ENCODE assay signal across 1 cellular context in the genomic region with DNA sequence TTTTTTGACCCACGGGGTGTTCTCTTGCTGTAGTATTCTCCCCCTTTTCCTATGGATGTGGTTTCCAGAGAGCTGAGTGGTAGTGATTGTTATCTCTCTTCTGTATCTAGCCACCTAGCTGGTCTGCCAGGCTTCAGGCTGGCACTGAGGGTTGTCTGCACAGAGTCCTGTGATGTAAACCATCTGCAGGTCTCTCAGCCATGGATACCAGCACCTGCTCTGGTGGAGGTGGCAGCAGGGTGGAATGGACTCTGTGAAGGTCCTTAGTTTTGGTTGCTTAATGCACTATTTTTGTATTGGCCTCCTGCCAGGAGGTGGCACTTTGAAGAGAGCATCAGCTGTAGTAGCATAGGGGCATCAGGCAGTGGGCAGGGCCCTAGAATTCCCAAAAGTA.
TF ChIP-seq lines count a peak whose summit lies in the region.

No MANE protein-coding gene starts in this region.

TF ChIP-seq in K562, 482 proteins besides CTCF, POLR2A, EP300 and RAD21:
- TF ChIP-seq NFIC (IDR thresholded peaks at IDR 0.05), result peak; percentile 61
- TF ChIP-seq, protein P1, sequence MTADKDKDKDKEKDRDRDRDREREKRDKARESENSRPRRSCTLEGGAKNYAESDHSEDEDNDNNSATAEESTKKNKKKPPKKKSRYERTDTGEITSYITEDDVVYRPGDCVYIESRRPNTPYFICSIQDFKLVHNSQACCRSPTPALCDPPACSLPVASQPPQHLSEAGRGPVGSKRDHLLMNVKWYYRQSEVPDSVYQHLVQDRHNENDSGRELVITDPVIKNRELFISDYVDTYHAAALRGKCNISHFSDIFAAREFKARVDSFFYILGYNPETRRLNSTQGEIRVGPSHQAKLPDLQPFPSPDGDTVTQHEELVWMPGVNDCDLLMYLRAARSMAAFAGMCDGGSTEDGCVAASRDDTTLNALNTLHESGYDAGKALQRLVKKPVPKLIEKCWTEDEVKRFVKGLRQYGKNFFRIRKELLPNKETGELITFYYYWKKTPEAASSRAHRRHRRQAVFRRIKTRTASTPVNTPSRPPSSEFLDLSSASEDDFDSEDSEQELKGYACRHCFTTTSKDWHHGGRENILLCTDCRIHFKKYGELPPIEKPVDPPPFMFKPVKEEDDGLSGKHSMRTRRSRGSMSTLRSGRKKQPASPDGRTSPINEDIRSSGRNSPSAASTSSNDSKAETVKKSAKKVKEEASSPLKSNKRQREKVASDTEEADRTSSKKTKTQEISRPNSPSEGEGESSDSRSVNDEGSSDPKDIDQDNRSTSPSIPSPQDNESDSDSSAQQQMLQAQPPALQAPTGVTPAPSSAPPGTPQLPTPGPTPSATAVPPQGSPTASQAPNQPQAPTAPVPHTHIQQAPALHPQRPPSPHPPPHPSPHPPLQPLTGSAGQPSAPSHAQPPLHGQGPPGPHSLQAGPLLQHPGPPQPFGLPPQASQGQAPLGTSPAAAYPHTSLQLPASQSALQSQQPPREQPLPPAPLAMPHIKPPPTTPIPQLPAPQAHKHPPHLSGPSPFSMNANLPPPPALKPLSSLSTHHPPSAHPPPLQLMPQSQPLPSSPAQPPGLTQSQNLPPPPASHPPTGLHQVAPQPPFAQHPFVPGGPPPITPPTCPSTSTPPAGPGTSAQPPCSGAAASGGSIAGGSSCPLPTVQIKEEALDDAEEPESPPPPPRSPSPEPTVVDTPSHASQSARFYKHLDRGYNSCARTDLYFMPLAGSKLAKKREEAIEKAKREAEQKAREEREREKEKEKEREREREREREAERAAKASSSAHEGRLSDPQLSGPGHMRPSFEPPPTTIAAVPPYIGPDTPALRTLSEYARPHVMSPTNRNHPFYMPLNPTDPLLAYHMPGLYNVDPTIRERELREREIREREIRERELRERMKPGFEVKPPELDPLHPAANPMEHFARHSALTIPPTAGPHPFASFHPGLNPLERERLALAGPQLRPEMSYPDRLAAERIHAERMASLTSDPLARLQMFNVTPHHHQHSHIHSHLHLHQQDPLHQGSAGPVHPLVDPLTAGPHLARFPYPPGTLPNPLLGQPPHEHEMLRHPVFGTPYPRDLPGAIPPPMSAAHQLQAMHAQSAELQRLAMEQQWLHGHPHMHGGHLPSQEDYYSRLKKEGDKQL (CRISPR knock-in tag; IDR thresholded peaks at IDR 0.05; ENCODE audit: borderline replicate concordance), result no peak
